In the genomic region with DNA sequence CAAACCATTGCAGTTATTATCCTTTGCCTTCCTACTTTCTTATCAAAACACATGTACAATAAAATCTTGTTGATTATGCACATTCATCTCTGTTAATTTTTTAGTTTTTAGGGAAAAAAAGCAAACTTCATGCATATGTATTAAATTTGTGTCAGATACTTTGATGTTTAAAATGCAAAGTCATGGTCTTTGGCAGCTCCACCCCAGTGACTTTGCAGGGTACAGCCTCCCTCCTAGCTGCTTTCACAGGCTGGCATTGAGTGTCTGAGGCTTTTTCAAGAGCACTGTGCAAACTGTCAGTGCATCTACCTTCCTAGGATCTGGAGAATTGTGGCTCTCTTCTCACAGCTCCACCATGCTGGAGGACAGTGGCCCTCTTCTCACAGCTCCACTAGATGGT, we compare ENCODE assay signal across 19 cellular contexts.
DNase-seq lines count a peak whose midpoint lies in the region; ATAC-seq, FAIRE-seq and TF ChIP-seq lines count a peak whose summit lies in the region.
"Had no signal": no experiment of that assay in that cellular context is flagged by ENCODE, and none has a peak within 500 bp of the region (broad histone marks: within the 10 kb centered on the region; RNA-seq: fewer than 3 reads in every experiment).

No MANE protein-coding gene starts in this region.

- FAIRE-seq in A549 (lab: Jason Lieb, UNC) = no peak
- FAIRE-seq: GM12878, GM18507 had no signal

- H3K4me2 ChIP-seq in A549 = no peak overlapping the region
- H3K4me2 ChIP-seq in GM23338 = no peak overlapping the region

- 0 out of 6 replicates have a peak overlapping the region, but pooled peaks of 1 of the 2 experiments have one; percentile 36 for H3K27ac ChIP-seq in A549
- H3K27ac ChIP-seq in GM23338 (ENCODE audit: low read depth) = no peak overlapping the region
- H3K27ac ChIP-seq: SJCRH30 had no signal

- peak in 1 of 2 experiments; percentile 3 for DNase-seq in A549 (ENCODE audit: low read depth in 1 of 2, low spot score in 1 of 2)
- DNase-seq in GM23338 (ENCODE audit: low spot score) = no peak
- peak; percentile 52 for DNase-seq in adipocyte (ENCODE audit: low read depth)
- peak; percentile 6 for DNase-seq in fibroblast of pulmonary artery (ENCODE audit: low read depth)
- no peak for DNase-seq in SW480 (ENCODE audit: low spot score)
- DNase-seq in hepatic stellate cell (ENCODE audit: low spot score) = no peak
- DNase-seq: Caco-2; CD4-positive, alpha-beta T cell; DMS153; GOT3; KG1; NCI-H1417 treated with DMSO at 0.1 percent for 48 hours; NCI-H187 treated with DMSO at 0.1 percent for 48 hours; NCI-H226; NCI-H524; SJCRH30 had no signal

- peak overlapping the region; percentile 70; the same call in 1 of the 2 replicates for H2AFZ ChIP-seq in GM23338

- no peak overlapping the region for H3K27ac Mint-ChIP-seq in GM23338
- H3K27ac Mint-ChIP-seq: CD4-positive, alpha-beta T cell had no signal

- TF ChIP-seq POLR2A in A549 (IDR thresholded peaks at IDR 0.05; ENCODE audit: low read length) = no peak

- POLR2A ChIA-PET in A549 (lab: Yijun Ruan, JAX) = no interaction called here

- no peak overlapping the region for H3K4me3 Mint-ChIP-seq in GM23338
- H3K4me3 Mint-ChIP-seq: CD4-positive, alpha-beta T cell had no signal

- no peaks in the 10 kb centered on the region for H3K9me3 ChIP-seq in A549
- no peaks in the 10 kb centered on the region for H3K9me3 ChIP-seq in adipocyte (ENCODE audit: control insufficient read depth, low read length)
- H3K9me3 ChIP-seq: Caco-2, SJCRH30 had no signal

- H3K4me1 ChIP-seq in A549 (no peaks in the 10 kb centered on the region), GM23338 (ENCODE audit: insufficient read depth) (peaks cover 7% of the 10 kb centered on the region), adipocyte (ENCODE audit: control insufficient read depth, insufficient read depth, low read length) (peaks cover 8% of the 10 kb centered on the region)
- H3K4me1 ChIP-seq: Caco-2, SJCRH30 had no signal

- no peak overlapping the region for H3K4me3 ChIP-seq in A549
- H3K4me3 ChIP-seq in GM23338 = no peak overlapping the region
- no peak overlapping the region for H3K4me3 ChIP-seq in adipocyte (ENCODE audit: low read length)
- no peak overlapping the region for H3K4me3 ChIP-seq in fibroblast of pulmonary artery (replicated peaks; ENCODE audit: low read depth, low read length)
- H3K4me3 ChIP-seq: GM12878, SJCRH30 had no signal

- no peaks in the 10 kb centered on the region for H3K36me3 ChIP-seq in GM23338 (ENCODE audit: insufficient read depth)
- no peaks in the 10 kb centered on the region for H3K36me3 ChIP-seq in adipocyte (ENCODE audit: control insufficient read depth, insufficient read depth, low read length, severe bottlenecking)
- H3K36me3 ChIP-seq: SJCRH30 had no signal

- no peaks in the 10 kb centered on the region for H3F3A ChIP-seq in GM23338 (replicated peaks; ENCODE audit: low read depth)

- H3K9me3 Mint-ChIP-seq in GM23338 = peaks cover 13% of the 10 kb centered on the region; the same call in 2 of the 3 replicates

- no peak for TF ChIP-seq EP300 in A549 (IDR thresholded peaks at IDR 0.05)

- CTCF ChIA-PET in A549 (lab: Yijun Ruan, JAX) = no interaction called here

- H3K9me2 ChIP-seq in GM23338 (ENCODE audit: insufficient read depth) = peaks cover 15% of the 10 kb centered on the region

- ATAC-seq in A549 = no peak
- no peak for ATAC-seq in GM23338
- ATAC-seq in HG03432 (IDR thresholded peaks at IDR 0.05; ENCODE audit: unreplicated experiment) = no peak
- ATAC-seq: GM12878 had no signal

- H3K36me3 Mint-ChIP-seq in GM23338 (ENCODE audit: low read depth) = peaks cover 18% of the 10 kb centered on the region; the same call in 2 of the 3 replicates

- H3K27me3 ChIP-seq in GM23338 (ENCODE audit: insufficient read depth) (no peaks in the 10 kb centered on the region), adipocyte (replicated peaks; ENCODE audit: control insufficient read depth, insufficient read depth, low read length) (no peaks in the 10 kb centered on the region)
- H3K27me3 ChIP-seq: SJCRH30 had no signal

- no peaks in the 10 kb centered on the region for H3K79me2 ChIP-seq in GM23338 (replicated peaks; ENCODE audit: insufficient read depth)

- no peaks in the 10 kb centered on the region for H4K20me1 ChIP-seq in GM23338 (replicated peaks; ENCODE audit: insufficient read depth)

- TF ChIP-seq CTCF in A549 (IDR thresholded peaks at IDR 0.05) (no peak), GM23338 (conservative IDR thresholded peaks at IDR 0.05; ENCODE audit: low read depth in 2 of 2) (peak in 1 of 2 experiments; percentile 33; a peak in 1 of 4 replicates), fibroblast of pulmonary artery (IDR thresholded peaks at IDR 0.05; ENCODE audit: low read length, missing control alignments) (no peak)

- H3K27me3 Mint-ChIP-seq in GM23338 (ENCODE audit: insufficient read depth, low read depth, poor library complexity) = no peaks in the 10 kb centered on the region
- H3K27me3 Mint-ChIP-seq: CD4-positive, alpha-beta T cell had no signal

- no peak overlapping the region for H3K9ac ChIP-seq in adipocyte (ENCODE audit: low read length)

- TF ChIP-seq RAD21 in A549 (conservative IDR thresholded peaks at IDR 0.05 in 1 of 2, IDR thresholded peaks at IDR 0.05 in 1 of 2) = no peak

- H3K4me1 Mint-ChIP-seq in GM23338 = peaks cover 11% of the 10 kb centered on the region

TF ChIP-seq in A549, 52 proteins besides CTCF, POLR2A, EP300 and RAD21:
- peak; percentile 47 for TF ChIP-seq MAFK (IDR thresholded peaks at IDR 0.05; ENCODE audit: partially characterized antibody)
- TF ChIP-seq, protein P1, sequence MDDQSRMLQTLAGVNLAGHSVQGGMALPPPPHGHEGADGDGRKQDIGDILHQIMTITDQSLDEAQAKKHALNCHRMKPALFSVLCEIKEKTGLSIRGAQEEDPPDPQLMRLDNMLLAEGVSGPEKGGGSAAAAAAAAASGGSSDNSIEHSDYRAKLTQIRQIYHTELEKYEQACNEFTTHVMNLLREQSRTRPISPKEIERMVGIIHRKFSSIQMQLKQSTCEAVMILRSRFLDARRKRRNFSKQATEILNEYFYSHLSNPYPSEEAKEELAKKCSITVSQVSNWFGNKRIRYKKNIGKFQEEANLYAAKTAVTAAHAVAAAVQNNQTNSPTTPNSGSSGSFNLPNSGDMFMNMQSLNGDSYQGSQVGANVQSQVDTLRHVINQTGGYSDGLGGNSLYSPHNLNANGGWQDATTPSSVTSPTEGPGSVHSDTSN (IDR thresholded peaks at IDR 0.05) = no peak

TF ChIP-seq in GM23338, 12 proteins besides CTCF, POLR2A, EP300 and RAD21:
- TF ChIP-seq, protein P2, sequence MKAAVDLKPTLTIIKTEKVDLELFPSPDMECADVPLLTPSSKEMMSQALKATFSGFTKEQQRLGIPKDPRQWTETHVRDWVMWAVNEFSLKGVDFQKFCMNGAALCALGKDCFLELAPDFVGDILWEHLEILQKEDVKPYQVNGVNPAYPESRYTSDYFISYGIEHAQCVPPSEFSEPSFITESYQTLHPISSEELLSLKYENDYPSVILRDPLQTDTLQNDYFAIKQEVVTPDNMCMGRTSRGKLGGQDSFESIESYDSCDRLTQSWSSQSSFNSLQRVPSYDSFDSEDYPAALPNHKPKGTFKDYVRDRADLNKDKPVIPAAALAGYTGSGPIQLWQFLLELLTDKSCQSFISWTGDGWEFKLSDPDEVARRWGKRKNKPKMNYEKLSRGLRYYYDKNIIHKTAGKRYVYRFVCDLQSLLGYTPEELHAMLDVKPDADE (IDR thresholded peaks at IDR 0.05) = no peak
TF ChIP-seq in GM23338: peak in this region for 0.

Comparison
In these comparisons a context has a peak if more than half of its experiments do, and no peak if none do; other contexts are left out.
1. DNase-seq: peak in adipocyte (single experiment) and fibroblast of pulmonary artery (single experiment); none in GM23338 (single experiment), SW480 (single experiment) and hepatic stellate cell (single experiment).